ENCODE assay signal across 10 cellular contexts in genomic region chr3:61409638-61410037, GRCh38.
A peak's percentile ranks its signal among the peaks of the same experiment; 100 is the strongest.
DNase-seq lines count a peak whose midpoint lies in the region.
"Had no signal": no experiment of that assay in that cellular context is flagged by ENCODE, and none has a peak within 500 bp of the region (broad histone marks: within the 10 kb centered on the region; RNA-seq: fewer than 3 reads in every experiment).

No MANE protein-coding gene starts in this region.

- DNase-seq in DMS 273 (lab: John Stamatoyannopoulos, UW; ENCODE audit: unreplicated experiment) (peak; percentile 47), DMS 273 treated with DMSO at 0.1 percent for 48 hours (lab: John Stamatoyannopoulos, UW) (no peak), NCI-H748 (lab: John Stamatoyannopoulos, UW; ENCODE audit: unreplicated experiment) (peak; percentile 69), NCI-H748 treated with DMSO at 0.1 percent for 48 hours (lab: John Stamatoyannopoulos, UW) (no peak), left kidney (ENCODE audit: low read depth, low spot score) (peak; percentile 13), NCI-H187 (lab: John Stamatoyannopoulos, UW) (no peak)
- DNase-seq in activated CD4-positive, alpha-beta T cell treated with anti-CD3 and anti-CD28 coated beads for 4 hours = no peak
- DNase-seq: Calu3; CD4-positive, alpha-beta memory T cell; H9 had no signal

Comparison
In these comparisons a context has a peak if more than half of its experiments do, and no peak if none do; other contexts are left out.
1. DNase-seq: peak in DMS 273 (single experiment), NCI-H748 (single experiment) and left kidney (single experiment); none in DMS 273 treated with DMSO at 0.1 percent for 48 hours (single experiment), NCI-H748 treated with DMSO at 0.1 percent for 48 hours (single experiment), activated CD4-positive, alpha-beta T cell treated with anti-CD3 and anti-CD28 coated beads for 4 hours (0 of 2) and NCI-H187 (0 of 2).